ENCODE assay signal across 9 cellular contexts in the genomic region with DNA sequence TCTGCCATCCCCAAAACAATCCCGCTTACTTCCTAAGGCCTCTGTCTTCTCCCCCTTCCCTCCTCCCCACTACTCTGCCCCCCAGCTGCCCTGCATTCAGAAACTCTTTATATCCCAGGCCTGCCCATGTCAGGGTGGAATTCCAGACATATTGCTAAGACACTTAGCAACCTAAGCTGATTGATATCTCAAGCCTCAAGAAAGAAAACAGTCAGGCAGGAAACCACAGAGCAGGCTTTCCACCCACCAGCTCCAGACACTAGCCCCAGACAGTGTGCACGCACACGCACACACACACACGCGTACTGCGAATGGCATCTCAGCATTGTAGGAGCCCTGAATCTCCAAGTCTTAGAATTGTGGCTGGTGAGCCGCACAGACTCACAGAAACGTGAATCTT. TPM values are rescaled to one million over a fixed set of nuclear protein-coding genes. Genes with fewer than 3 reads are reported as not detected.
DNase-seq lines count a peak whose midpoint lies in the region; ATAC-seq and TF ChIP-seq lines count a peak whose summit lies in the region.
"Had no signal": no experiment of that assay in that cellular context is flagged by ENCODE, and none has a peak within 500 bp of the region (broad histone marks: within the 10 kb centered on the region; RNA-seq: fewer than 3 reads in every experiment).

No MANE protein-coding gene starts in this region.

- H3K36me3 ChIP-seq in Panc1 (ENCODE audit: control insufficient read depth, insufficient read depth, low read length) (no peaks in the 10 kb centered on the region), sigmoid colon (peaks cover 0 to 5% (median 0%) of the 10 kb centered on the region in 4 donors)

- DNase-seq in GM10248 (ENCODE audit: extremely low spot score) = peak; percentile 4
- DNase-seq in Panc1 (ENCODE audit: low read depth, low spot score) = no peak
- DNase-seq in endothelial cell (ENCODE audit: low spot score) = peak; percentile 40
- DNase-seq in sigmoid colon = peak; percentile 46
- no peak for DNase-seq in NOMO-1 (lab: John Stamatoyannopoulos, UW; ENCODE audit: unreplicated experiment in 2 of 2)

- peaks cover 40% of the 10 kb centered on the region for H3K36me3 Mint-ChIP-seq in endothelial cell (ENCODE audit: low read depth, unreplicated experiment)

- H3K27ac ChIP-seq in Panc1 (ENCODE audit: low read length) = peak overlapping the region; percentile 86
- H3K27ac ChIP-seq in sigmoid colon = peak overlapping the region in 2 of 4 donors; percentile 9 to 35

- H3K4me3 Mint-ChIP-seq in endothelial cell (ENCODE audit: unreplicated experiment) = peak overlapping the region; percentile 67

- peaks cover 3% of the 10 kb centered on the region for H3K27me3 Mint-ChIP-seq in endothelial cell (ENCODE audit: unreplicated experiment)

- WGBS in sigmoid colon, 2 donors = 51 to 80% methylated on average over 8 of the region's 8 CpGs

- in situ Hi-C loops in Panc1 (cut with HindIII; ENCODE audit: low pct_unique_long_range_greater_than_20kb, low sequenced_read_pairs) = no loop called here

- peak; percentile 77 for ATAC-seq in Panc1
- no peak for ATAC-seq in GM19452 (IDR thresholded peaks at IDR 0.05; ENCODE audit: unreplicated experiment)
- no peak for ATAC-seq in GM18867 (IDR thresholded peaks at IDR 0.05; ENCODE audit: unreplicated experiment)
- no peak for ATAC-seq in activated CD4-positive, CD25-positive, alpha-beta regulatory T cell treated with anti-CD3 and anti-CD28 coated beads, Interleukin-2, amount 50 U/mL, for 24 hours

- peak overlapping the region; percentile 84 for H3K27ac Mint-ChIP-seq in endothelial cell (ENCODE audit: unreplicated experiment)

- no peak for TF ChIP-seq POLR2A in sigmoid colon (IDR thresholded peaks at IDR 0.05)

- intact Hi-C loops in Panc1 (cut with micrococcal nuclease; ENCODE audit: unreplicated experiment) = loop anchor here (2.0 to 5.0 kb wide), 2 partner anchors 19 to 33 kb away; no protein-coding TSS in a partner anchor
- intact Hi-C loops in sigmoid colon (cut with DNase I) = loop anchor here (5.0 to 10.0 kb wide), 2 partner anchors 37 to 205 kb away; no protein-coding TSS in a partner anchor

- no peaks in the 10 kb centered on the region for H3K9me3 Mint-ChIP-seq in endothelial cell (ENCODE audit: unreplicated experiment)

- H3K27me3 ChIP-seq in Panc1 (ENCODE audit: control insufficient read depth, insufficient read depth, low read length) (no peaks in the 10 kb centered on the region), sigmoid colon (no peaks in the 10 kb centered on the region)
- H3K27me3 ChIP-seq: heart left ventricle had no signal

- no peak for TF ChIP-seq EP300 in sigmoid colon (IDR thresholded peaks at IDR 0.05)

- H3K4me1 ChIP-seq in Panc1 (ENCODE audit: control insufficient read depth, insufficient read depth, low read length) = peaks cover 80% of the 10 kb centered on the region
- peaks cover 0 to 51% (median 42%) of the 10 kb centered on the region in 4 donors for H3K4me1 ChIP-seq in sigmoid colon

- BruUV-seq in Panc1 (replicated peaks; lab: Mats Ljungman, UMichigan) = no TSS peak

- no peak for TF ChIP-seq CTCF in GM10248 (IDR thresholded peaks at IDR 0.05; ENCODE audit: control extremely low read depth, extremely low read depth, low read depth, missing control alignments)
- TF ChIP-seq CTCF in Panc1 (IDR thresholded peaks at IDR 0.05) = no peak
- TF ChIP-seq CTCF in endothelial cell (IDR thresholded peaks at IDR 0.05; ENCODE audit: unreplicated experiment) = no peak
- TF ChIP-seq CTCF in sigmoid colon (IDR thresholded peaks at IDR 0.05) = no peak

- CTCF ChIA-PET in GM10248 (lab: Yijun Ruan, JAX) (interaction anchor here (2.0 kb wide), 1 partner anchor 35 kb away, joined by 11 read pairs; no protein-coding TSS in a partner anchor), Panc1 (lab: Charles Lee) (no interaction called here)

- no peak overlapping the region for H3K4me3 ChIP-seq in Panc1 (ENCODE audit: low read depth in 2 of 2, low read length in 2 of 2)
- H3K4me3 ChIP-seq in sigmoid colon = no peak overlapping the region
- H3K4me3 ChIP-seq: heart left ventricle had no signal

- peaks cover 18% of the 10 kb centered on the region for H3K4me1 Mint-ChIP-seq in endothelial cell (ENCODE audit: unreplicated experiment)

- POLR2A ChIA-PET in GM10248 (lab: Yijun Ruan, JAX) = no interaction called here
- POLR2A ChIA-PET in Panc1 (lab: Charles Lee) = no interaction called here

- no peaks in the 10 kb centered on the region for H3K9me3 ChIP-seq in Panc1 (ENCODE audit: control insufficient read depth, insufficient read depth, low read depth, low read length)
- no peaks in the 10 kb centered on the region for H3K9me3 ChIP-seq in sigmoid colon
- H3K9me3 ChIP-seq: heart left ventricle had no signal

RNA-seq across cellular contexts. Expression of a gene that starts 8.9 kb away (rescaled TPM):
- total RNA-seq in Panc1 (2021; ENCODE audit: unreplicated experiment) (62.1 TPM), endothelial cell (ENCODE audit: unreplicated experiment) (25.5 TPM), sigmoid colon (10 to 100 TPM in 1 of 4 donors, 1 to 10 TPM in 3; 6.6 to 12.8 (median 9.4) TPM)
- polyA plus RNA-seq in Panc1 (2012; ENCODE audit: insufficient read length) = 44.4 TPM
- polyA plus RNA-seq in sigmoid colon = 1 to 10 TPM; 1.2 to 6.3 (median 2.3) TPM

RNA-seq across cellular contexts. Expression of a gene that starts 21.0 kb away (rescaled TPM):
- total RNA-seq in Panc1 (2021; ENCODE audit: unreplicated experiment) = 311 TPM
- 316 TPM for polyA plus RNA-seq in Panc1 (2012; ENCODE audit: insufficient read length)
- total RNA-seq in endothelial cell (ENCODE audit: unreplicated experiment) = 422 TPM
- 100 to 1,000 TPM; 142 to 280 (median 175) TPM for total RNA-seq in sigmoid colon
- polyA plus RNA-seq in sigmoid colon = 10 to 100 TPM in 2 of 3 donors, 1 to 10 TPM in 1; 7.2 to 47.1 (median 38.4) TPM

Comparison
In these comparisons a context has a peak if more than half of its experiments do, and no peak if none do; other contexts are left out.
1. DNase-seq: peak in GM10248 (single experiment), endothelial cell (single experiment) and sigmoid colon (single experiment); none in Panc1 (single experiment) and NOMO-1 (0 of 2).